8 cellular contexts compared by ENCODE assay signal in the genomic region with DNA sequence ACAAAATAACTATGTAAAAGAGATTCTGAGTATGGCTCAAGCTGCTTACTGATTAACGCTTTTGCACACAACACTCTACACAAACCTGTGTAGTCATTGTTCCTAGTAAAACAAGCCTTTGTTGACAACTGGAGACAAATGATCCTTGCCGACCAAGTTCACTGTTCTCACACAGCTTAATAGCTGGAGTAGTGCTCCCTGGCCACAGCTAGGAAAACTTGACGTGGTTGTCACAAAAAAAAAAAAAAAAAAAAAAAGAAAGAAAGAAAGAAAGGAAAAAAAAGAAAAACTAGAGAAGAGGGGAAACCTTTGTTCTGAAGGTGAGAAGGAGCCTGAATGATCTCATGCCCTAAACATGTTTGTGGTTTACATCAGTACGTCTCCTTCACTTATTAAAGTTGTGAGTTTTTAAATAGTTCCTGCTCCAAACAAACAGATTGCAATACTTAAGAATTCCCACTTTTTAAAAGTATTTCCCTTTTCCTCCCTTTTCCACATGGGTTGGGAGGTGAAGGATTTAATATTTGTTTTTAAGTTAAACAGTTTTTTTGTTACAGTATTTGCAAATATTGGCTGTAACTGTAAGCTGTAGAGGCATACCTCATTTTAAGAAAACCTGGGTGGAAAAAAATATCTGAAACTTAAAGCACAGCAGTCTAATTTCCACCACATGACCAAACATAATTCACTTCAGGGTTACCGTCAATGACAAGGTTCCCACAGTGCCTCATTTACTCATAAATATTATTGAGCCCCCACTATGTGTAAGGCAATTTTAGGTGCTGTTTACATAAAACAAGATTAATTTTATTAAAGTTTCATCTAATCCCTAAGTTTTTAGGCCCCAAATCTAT.
DNase-seq lines count a peak whose midpoint lies in the region; ATAC-seq and TF ChIP-seq lines count a peak whose summit lies in the region.

No MANE protein-coding gene starts in this region.

- H3K27me3 ChIP-seq in RWPE2 (ENCODE audit: insufficient read depth, poor library complexity, severe bottlenecking) (no peaks in the 10 kb centered on the region), prostate gland (replicated peaks; ENCODE audit: insufficient read depth) (no peaks in the 10 kb centered on the region)

- intact Hi-C loops in prostate gland (cut with DNase I) = no loop called here

- H3K9me3 ChIP-seq in RWPE2 (ENCODE audit: severe bottlenecking) = no peaks in the 10 kb centered on the region
- no peaks in the 10 kb centered on the region for H3K9me3 ChIP-seq in prostate gland

- H3K36me3 ChIP-seq in RWPE2 (ENCODE audit: low read depth) (no peaks in the 10 kb centered on the region), prostate gland (no peaks in the 10 kb centered on the region)

- WGBS in prostate gland = 19% methylated on average over 5 of the region's 5 CpGs

- TF ChIP-seq POLR2A in prostate gland (IDR thresholded peaks at IDR 0.05) = no peak

- H3K4me3 ChIP-seq in RWPE2 (ENCODE audit: severe bottlenecking) (no peak overlapping the region), prostate gland (no peak overlapping the region)

- DNase-seq in RWPE2 (ENCODE audit: low spot score) = no peak
- DNase-seq in fibroblast of peridontal ligament (ENCODE audit: extremely low read depth) = peak; percentile 44
- peak; percentile 10 for DNase-seq in prostate gland (ENCODE audit: low spot score)
- DNase-seq in activated naive CD4-positive, alpha-beta T cell treated with anti-CD3 and anti-CD28 coated beads, Interleukin-2, amount 50 U/mL, for 16 hours = no peak

- TF ChIP-seq CTCF in RWPE2 (IDR thresholded peaks at IDR 0.05; ENCODE audit: poor library complexity, severe bottlenecking) (no peak), prostate gland (IDR thresholded peaks at IDR 0.05) (no peak)

- H3K27ac ChIP-seq in RWPE2 (ENCODE audit: poor library complexity, severe bottlenecking) (peak overlapping the region; percentile 57), prostate gland (peak overlapping the region in 1 of 2 donors; percentile 25)

- H3K4me1 ChIP-seq in RWPE2 (ENCODE audit: insufficient read depth, poor library complexity, severe bottlenecking) (peaks cover 23% of the 10 kb centered on the region), prostate gland (replicated peaks) (no peaks in the 10 kb centered on the region)

- ATAC-seq in GM18909 (IDR thresholded peaks at IDR 0.05; ENCODE audit: poor library complexity, unreplicated experiment) (peak; percentile 65), RWPE2 (ENCODE audit: low read depth) (peak; percentile 79), GM21619 (IDR thresholded peaks at IDR 0.05; ENCODE audit: unreplicated experiment) (no peak), HG03196 (IDR thresholded peaks at IDR 0.05; ENCODE audit: unreplicated experiment) (no peak), HG02623 (IDR thresholded peaks at IDR 0.05; ENCODE audit: unreplicated experiment) (no peak)

Comparison
In these comparisons a context has a peak if more than half of its experiments do, and no peak if none do; other contexts are left out.
1. ATAC-seq: peak in GM18909 (single experiment) and RWPE2 (single experiment); none in GM21619 (single experiment), HG03196 (single experiment) and HG02623 (single experiment).
2. DNase-seq: peak in fibroblast of peridontal ligament (single experiment) and prostate gland (single experiment); none in RWPE2 (single experiment) and activated naive CD4-positive, alpha-beta T cell treated with anti-CD3 and anti-CD28 coated beads, Interleukin-2, amount 50 U/mL, for 16 hours (single experiment).